In genomic region chr21:29240136-29240535, GRCh38 we compare ENCODE assay signal across 27 cellular contexts.
"Had no signal": no experiment of that assay in that cellular context is flagged by ENCODE, and none has a peak within 500 bp of the region (broad histone marks: within the 10 kb centered on the region; RNA-seq: fewer than 3 reads in every experiment).

No MANE protein-coding gene starts in this region.

- H3K4me3 ChIP-seq: coronary artery, esophagus muscularis mucosa, gastrocnemius medialis, heart left ventricle had no signal

- H3K36me3 ChIP-seq: brain microvascular endothelial cell, esophagus muscularis mucosa, gastrocnemius medialis, heart left ventricle had no signal

- H3K27me3 ChIP-seq: brain microvascular endothelial cell, esophagus muscularis mucosa, foreskin keratinocyte, gastrocnemius medialis, heart left ventricle had no signal

- DNase-seq: activated CD4-positive, alpha-beta memory T cell treated with anti-CD3 and anti-CD28 coated beads for 36 hours; activated CD4-positive, alpha-beta T cell treated with anti-CD3 and anti-CD28 coated beads for 36 hours; activated CD4-positive, alpha-beta T cell treated with anti-CD3 and anti-CD28 coated beads, Interleukin-2, amount 10 ng/mL, durations not matched to agents 24 days and 14 days; activated CD4-positive, CD25-positive, alpha-beta regulatory T cell; activated CD4-positive, CD25-positive, alpha-beta regulatory T cell treated with anti-CD3 and anti-CD28 coated beads, Interleukin-2, amount 50 U/mL, for 72 hours; activated CD8-positive, alpha-beta memory T cell treated with anti-CD3 and anti-CD28 coated beads, Interleukin-2, amount 10 ng/mL, durations not matched to agents 7 days and 5 days; activated CD8-positive, alpha-beta memory T cell treated with anti-CD3 and anti-CD28 coated beads, Interleukin-2, amount 50 U/mL, for 4 hours; activated CD8-positive, alpha-beta T cell treated with anti-CD3 and anti-CD28 coated beads, Interleukin-2, amount 10 ng/mL, durations not matched to agents 7 days and 5 days; activated effector memory CD4-positive, alpha-beta T cell treated with anti-CD3 and anti-CD28 coated beads, Interleukin-2, amount 50 U/mL, for 16 hours; activated naive CD4-positive, alpha-beta T cell treated with anti-CD3 and anti-CD28 coated beads, Interleukin-2, amount 50 U/mL, for 16 hours; activated naive CD4-positive, alpha-beta T cell treated with Interleukin-2 at 50 U/mL for 16 hours; activated T-cell treated with anti-CD3 and anti-CD28 coated beads, Interleukin-2, amount 50 U/mL, for 1 hour; activated T-cell treated with anti-CD3 and anti-CD28 coated beads, Interleukin-2, amount 50 U/mL, for 48 hours; amniotic stem cell; anterior cingulate cortex; brain microvascular endothelial cell; dermis blood vessel endothelial cell; effector CD4-positive, alpha-beta T cell; effector memory CD8-positive, alpha-beta T cell; erythroblast; foreskin keratinocyte; gastrocnemius medialis; glutamatergic neuron; heart left ventricle; T-helper 2 cell had no signal

- ATAC-seq: activated CD4-positive, alpha-beta T cell treated with anti-CD3 and anti-CD28 coated beads for 36 hours; activated CD8-positive, alpha-beta memory T cell treated with anti-CD3 and anti-CD28 coated beads, Interleukin-2, amount 10 ng/mL, durations not matched to agents 7 days and 5 days; activated CD8-positive, alpha-beta T cell treated with anti-CD3 and anti-CD28 coated beads, Interleukin-2, amount 10 ng/mL, durations not matched to agents 7 days and 5 days; effector memory CD8-positive, alpha-beta T cell; foreskin keratinocyte; gastrocnemius medialis; heart left ventricle had no signal

- H3K9me3 ChIP-seq: esophagus muscularis mucosa, gastrocnemius medialis, heart left ventricle had no signal

- H3K27ac ChIP-seq: brain microvascular endothelial cell, coronary artery, esophagus muscularis mucosa, foreskin keratinocyte, gastrocnemius medialis had no signal

- H3K4me1 ChIP-seq: gastrocnemius medialis had no signal
